Comparison of ENCODE assay signal across 8 cellular contexts in genomic region chr15:43492266-43492665, GRCh38. TPM values are rescaled to one million over a fixed set of nuclear protein-coding genes. Genes with fewer than 3 reads are reported as not detected.
DNase-seq lines count a peak whose midpoint lies in the region; ATAC-seq and TF ChIP-seq lines count a peak whose summit lies in the region.

No MANE protein-coding gene starts in this region.

- H3K79me2 ChIP-seq in GM23338 (replicated peaks; ENCODE audit: insufficient read depth) (peaks cover 48% of the 10 kb centered on the region), fibroblast of lung (ENCODE audit: control insufficient read depth, insufficient read depth, low read length) (peaks cover 8% of the 10 kb centered on the region)

- H3K4me2 ChIP-seq in GM23338 (peak overlapping the region; percentile 73), fibroblast of lung (ENCODE audit: extremely low read depth, insufficient read depth, low read length) (peak overlapping the region; percentile 87)

- peaks cover 37% of the 10 kb centered on the region; the same call in 1 of the 2 replicates for H3K36me3 ChIP-seq in GM23338 (ENCODE audit: insufficient read depth)
- H3K36me3 ChIP-seq in RWPE2 (ENCODE audit: low read depth), result peaks cover 44% of the 10 kb centered on the region
- peaks cover 4% of the 10 kb centered on the region for H3K36me3 ChIP-seq in fibroblast of lung (ENCODE audit: control insufficient read depth, insufficient read depth, low read length)

- H3K9me3 ChIP-seq in RWPE2 (ENCODE audit: severe bottlenecking), result no peaks in the 10 kb centered on the region
- no peaks in the 10 kb centered on the region for H3K9me3 ChIP-seq in fibroblast of lung (ENCODE audit: control insufficient read depth, insufficient read depth, low read depth, low read length)

- peak overlapping the region; percentile 94 for H3K4me3 Mint-ChIP-seq in GM23338

- peak overlapping the region; percentile 99 for H3K27ac Mint-ChIP-seq in GM23338

- no peaks in the 10 kb centered on the region for H3K9me2 ChIP-seq in GM23338 (ENCODE audit: insufficient read depth)

- ATAC-seq in GM23338, result peak; percentile 71
- no peak for ATAC-seq in RWPE2 (ENCODE audit: low read depth)

- peaks cover 10% of the 10 kb centered on the region for H3K27me3 Mint-ChIP-seq in GM23338 (ENCODE audit: insufficient read depth, low read depth, poor library complexity)

- H3K27ac ChIP-seq in GM23338 (ENCODE audit: low read depth) (peak overlapping the region; percentile 82), RWPE2 (ENCODE audit: poor library complexity, severe bottlenecking) (peak overlapping the region; percentile 10), fibroblast of lung (ENCODE audit: insufficient read depth, low read length) (peak overlapping the region; percentile 95)

- H2AFZ ChIP-seq in GM23338 (no peak overlapping the region), fibroblast of lung (ENCODE audit: low read length) (no peak overlapping the region)

- H4K20me1 ChIP-seq in GM23338 (replicated peaks; ENCODE audit: insufficient read depth) (peaks cover 13% of the 10 kb centered on the region), fibroblast of lung (ENCODE audit: control insufficient read depth, extremely low read depth, insufficient read depth, low read length) (no peaks in the 10 kb centered on the region)

- H3K4me1 Mint-ChIP-seq in GM23338, result peaks cover 31% of the 10 kb centered on the region

- no peaks in the 10 kb centered on the region for H3F3A ChIP-seq in GM23338 (replicated peaks; ENCODE audit: low read depth)

- peaks cover 48% of the 10 kb centered on the region for H3K36me3 Mint-ChIP-seq in GM23338 (ENCODE audit: low read depth)

- H3K27me3 ChIP-seq in GM23338 (ENCODE audit: insufficient read depth) (no peaks in the 10 kb centered on the region), RWPE2 (ENCODE audit: insufficient read depth, poor library complexity, severe bottlenecking) (no peaks in the 10 kb centered on the region), fibroblast of lung (ENCODE audit: control insufficient read depth, insufficient read depth, low read length) (no peaks in the 10 kb centered on the region)

- H3K4me1 ChIP-seq in GM23338 (ENCODE audit: insufficient read depth) (peaks cover 19% of the 10 kb centered on the region), RWPE2 (ENCODE audit: insufficient read depth, poor library complexity, severe bottlenecking) (no peaks in the 10 kb centered on the region), fibroblast of lung (ENCODE audit: control insufficient read depth, extremely low read depth, insufficient read depth, low read length) (peaks cover 5% of the 10 kb centered on the region)

- H3K9ac ChIP-seq in fibroblast of lung (ENCODE audit: insufficient read depth, low read length), result peak overlapping the region; percentile 49

- H3K4me3 ChIP-seq in GM23338 (peak overlapping the region; percentile 72), RWPE2 (ENCODE audit: severe bottlenecking) (peak overlapping the region; percentile 66), fibroblast of lung (replicated peaks in 1 of 4; ENCODE audit: control extremely low read depth in 1 of 4, insufficient read depth in 1 of 4, low read depth in 3 of 4, low read length in 4 of 4) (peak overlapping the region; percentile 76 to 88 (median 82))

- peak; percentile 66 for DNase-seq in GM23338 (ENCODE audit: low spot score)
- no peak for DNase-seq in RWPE2 (ENCODE audit: low spot score)
- DNase-seq in fibroblast of lung (ENCODE audit: low read depth in 2 of 2), result no peak
- DNase-seq in retina, result peak; percentile 33
- no peak for DNase-seq in NCI-H2107 treated with DMSO at 0.1 percent for 48 hours (lab: John Stamatoyannopoulos, UW; ENCODE audit: unreplicated experiment)
- no peak for DNase-seq in COLO829 (ENCODE audit: low spot score)
- no peak for DNase-seq in NCI-H510A treated with DMSO at 0.1 percent for 48 hours (lab: John Stamatoyannopoulos, UW)
- DNase-seq in cortex of kidney (lab: John Stamatoyannopoulos, UW), result no peak

- H3K9me3 Mint-ChIP-seq in GM23338, result no peaks in the 10 kb centered on the region

- TF ChIP-seq CTCF in GM23338 (conservative IDR thresholded peaks at IDR 0.05; ENCODE audit: low read depth in 2 of 2) (no peak), RWPE2 (IDR thresholded peaks at IDR 0.05; ENCODE audit: poor library complexity, severe bottlenecking) (no peak), fibroblast of lung (conservative IDR thresholded peaks at IDR 0.05 in 1 of 2, IDR thresholded peaks at IDR 0.05 in 1 of 2; ENCODE audit: low read depth in 1 of 2, low read length in 2 of 2) (no peak)

TF ChIP-seq in GM23338, 12 proteins besides CTCF, POLR2A, EP300 and RAD21:
- TF ChIP-seq ZNF331 (CRISPR knock-in tag; IDR thresholded peaks at IDR 0.05; ENCODE audit: low read depth) (no peak), ZNF114 (CRISPR knock-in tag; IDR thresholded peaks at IDR 0.05) (no peak), JUNB (IDR thresholded peaks at IDR 0.05; ENCODE audit: unreplicated experiment) (no peak), ZNF462 (CRISPR knock-in tag; IDR thresholded peaks at IDR 0.05) (peak; percentile 89), CREB1 (CRISPR knock-in tag; IDR thresholded peaks at IDR 0.05; ENCODE audit: low read depth) (0 out of 2 replicates have a peak, but pooled peaks have one; percentile 20), NANOG (IDR thresholded peaks at IDR 0.05; ENCODE audit: borderline replicate concordance) (no peak)

RNA-seq across cellular contexts. Expression of gene TP53BP1, which starts 0.7 kb away (rescaled TPM):
- total RNA-seq in GM23338 (2014; rRNA removed; shearing (Covaris generic)), result 48.6 and 81.3 TPM in 2 replicates
- 15.5 and 17.7 TPM in 2 replicates for polyA plus RNA-seq in GM23338 (2016; fragmentation: Nextera tagmentation; extraction: Ambion mirVana)
- total RNA-seq in fibroblast of lung, result 79.9 and 132 TPM in 2 replicates
- 38.8 and 39.8 TPM in 2 replicates for polyA plus RNA-seq in fibroblast of lung
- polyA plus RNA-seq in fibroblast of lung (2012), result 26.1 and 26.6 TPM in 2 replicates
- 52.3 and 109 TPM in 2 replicates for polyA minus RNA-seq in fibroblast of lung (ENCODE audit: low replicate concordance)

RNA-seq across cellular contexts. Expression of gene MAP1A, which starts 25.1 kb away (rescaled TPM):
- 2.0 and 2.3 TPM in 2 replicates for total RNA-seq in GM23338 (2014; rRNA removed; shearing (Covaris generic))
- polyA plus RNA-seq in GM23338 (2016; fragmentation: Nextera tagmentation; extraction: Ambion mirVana) (0.81 and 0.85 TPM in 2 replicates), fibroblast of lung (51.2 and 66.1 TPM in 2 replicates)
- total RNA-seq in fibroblast of lung, result 70.4 and 201 TPM in 2 replicates
- polyA plus RNA-seq in fibroblast of lung (2012), result 97.9 and 99.1 TPM in 2 replicates
- polyA minus RNA-seq in fibroblast of lung (ENCODE audit: low replicate concordance), result 385 and 456 TPM in 2 replicates

Comparison
In these comparisons a context has a peak if more than half of its experiments do, and no peak if none do; other contexts are left out.
1. DNase-seq: peak in GM23338 (single experiment) and retina (single experiment); none in RWPE2 (single experiment), fibroblast of lung (0 of 2), NCI-H2107 treated with DMSO at 0.1 percent for 48 hours (single experiment), COLO829 (single experiment), NCI-H510A treated with DMSO at 0.1 percent for 48 hours (single experiment) and cortex of kidney (single experiment).
2. H3K27ac ChIP-seq: peak in every context shown above with its lines; median percentile 95 in fibroblast of lung; 82 in GM23338; 10 in RWPE2.
3. RNA of gene MAP1A, which starts 25.1 kb away (total RNA-seq): 70.4 to 201 TPM in fibroblast of lung; 2.0 to 2.3 TPM in GM23338; every median in the first group is over 10 times any median in the second.
4. Peak in every context shown above with its lines, with median percentiles within 50 percentile points of each other: H3K4me3 ChIP-seq.